8 cellular contexts compared by ENCODE assay signal in genomic region chr2:33069894-33070651, GRCh38.
A peak's percentile ranks its signal among the peaks of the same experiment; 100 is the strongest.
DNase-seq lines count a peak whose midpoint lies in the region; ATAC-seq and TF ChIP-seq lines count a peak whose summit lies in the region.
"Had no signal": no experiment of that assay in that cellular context is flagged by ENCODE, and none has a peak within 500 bp of the region (broad histone marks: within the 10 kb centered on the region; RNA-seq: fewer than 3 reads in every experiment).

No MANE protein-coding gene starts in this region.

- peaks cover 26% of the 10 kb centered on the region for H3F3A ChIP-seq in GM23248 (ENCODE audit: insufficient read depth)
- H3F3A ChIP-seq in PC-9 (ENCODE audit: insufficient read depth, low read depth) = peaks cover 38% of the 10 kb centered on the region

- in situ Hi-C loops in GM23248 (cut with MboI) = no loop called here

- H3K4me3 ChIP-seq in GM23248 (peak overlapping the region; percentile 47), PC-9 (peak overlapping the region; percentile 41)
- H3K4me3 ChIP-seq: Peyer's patch had no signal

- BruUV-seq in PC-9 (replicated peaks; lab: Mats Ljungman, UMichigan) = TSS peak; percentile 87

- peak overlapping the region; percentile 35 for H3K9ac ChIP-seq in GM23248

- CTCF ChIA-PET in PC-9 (lab: Charles Lee) = interaction anchor here (0.9 kb wide), 1 partner anchor 43 kb away, joined by 3 read pairs; no protein-coding TSS in a partner anchor

- H3K9me2 ChIP-seq in GM23248 (ENCODE audit: insufficient read depth) (no peaks in the 10 kb centered on the region), PC-9 (ENCODE audit: insufficient read depth) (no peaks in the 10 kb centered on the region)

- H3K9me3 ChIP-seq in GM23248 (ENCODE audit: low read depth) = no peaks in the 10 kb centered on the region
- no peaks in the 10 kb centered on the region; the same call in 1 of the 2 replicates for H3K9me3 ChIP-seq in PC-9 (ENCODE audit: insufficient read depth, low read depth)
- H3K9me3 ChIP-seq: Peyer's patch had no signal

- H4K20me1 ChIP-seq in GM23248 (ENCODE audit: insufficient read depth) (no peaks in the 10 kb centered on the region), PC-9 (ENCODE audit: insufficient read depth) (no peaks in the 10 kb centered on the region)

- H3K27ac ChIP-seq in GM23248 (peak overlapping the region; percentile 76), PC-9 (peak overlapping the region; percentile 94)

- peak; percentile 95 for ATAC-seq in esophagus mucosa

- POLR2A ChIA-PET in PC-9 (lab: Charles Lee; ENCODE audit: unreplicated experiment) = interaction anchor here (0.5 kb wide), 1 partner anchor 9 kb away, joined by 4 read pairs; no protein-coding TSS in a partner anchor

- 8 to 10% methylated on average over 10 of the region's 10 CpGs for WGBS in GM23248 (ENCODE audit: low coverage in 1 of 2, low lambda C conversion rate in 2 of 2, missing lambda C conversion rate in 2 of 2), 2 experiments

- no peaks in the 10 kb centered on the region for H3K27me3 ChIP-seq in GM23248 (replicated peaks; ENCODE audit: insufficient read depth)
- H3K27me3 ChIP-seq in PC-9 (ENCODE audit: insufficient read depth, low read depth) = no peaks in the 10 kb centered on the region
- H3K27me3 ChIP-seq: Peyer's patch had no signal

- H3K36me3 ChIP-seq in GM23248 (ENCODE audit: low read depth) (no peaks in the 10 kb centered on the region), PC-9 (ENCODE audit: low read depth) (no peaks in the 10 kb centered on the region)
- H3K36me3 ChIP-seq: Peyer's patch had no signal

- no peak for TF ChIP-seq CTCF in PC-9 (conservative IDR thresholded peaks at IDR 0.05)

- H3K4me2 ChIP-seq in GM23248 (ENCODE audit: unreplicated experiment) (peak overlapping the region; percentile 63), PC-9 (peak overlapping the region; percentile 77)

- intact Hi-C loops in PC-9 (cut with micrococcal nuclease; ENCODE audit: unreplicated experiment) = loop anchor here (2.0 kb wide), 1 partner anchor 123 kb away; the partner anchor contains the start of gene LTBP1

- H3K4me1 ChIP-seq in GM23248 (ENCODE audit: insufficient read depth) (peaks cover 48% of the 10 kb centered on the region), PC-9 (replicated peaks; ENCODE audit: insufficient read depth) (peaks cover 59% of the 10 kb centered on the region)
- H3K4me1 ChIP-seq: Peyer's patch had no signal

- H2AFZ ChIP-seq in GM23248 = no peak overlapping the region
- peak overlapping the region; percentile 48; the same call in 1 of the 2 replicates for H2AFZ ChIP-seq in PC-9

- H3K79me2 ChIP-seq in GM23248 (ENCODE audit: insufficient read depth) (no peaks in the 10 kb centered on the region), PC-9 (ENCODE audit: low read depth) (no peaks in the 10 kb centered on the region)

- DNase-seq in GM23248 (peak; percentile 99), PC-9 (peak; percentile 76 to 98), putamen (ENCODE audit: low spot score) (peak; percentile 19), NCI-H1694 (lab: John Stamatoyannopoulos, UW) (no peak), SKM-1 treated with dmso at 0.1 percent for 144 hours (lab: John Stamatoyannopoulos, UW; ENCODE audit: unreplicated experiment) (no peak), NCI-H2107 (lab: John Stamatoyannopoulos, UW) (no peak)

Comparison
In these comparisons a context has a peak if more than half of its experiments do, and no peak if none do; other contexts are left out.
1. DNase-seq: peak in GM23248 (single experiment), PC-9 (2 of 2) and putamen (single experiment); none in NCI-H1694 (single experiment), SKM-1 treated with dmso at 0.1 percent for 144 hours (single experiment) and NCI-H2107 (single experiment).